Comparison of ENCODE assay signal across 8 cellular contexts in genomic region chr11:9385288-9385902, GRCh38. TPM values are rescaled to one million over a fixed set of nuclear protein-coding genes. Genes with fewer than 3 reads are reported as not detected.
DNase-seq lines count a peak whose midpoint lies in the region; ATAC-seq and TF ChIP-seq lines count a peak whose summit lies in the region.

No MANE protein-coding gene starts in this region.

- no peak overlapping the region for H2AFZ ChIP-seq in H9 (ENCODE audit: low read length)

- H3K27ac Mint-ChIP-seq in H9: peak overlapping the region; percentile 94 to 99 (median 97)

- no peak overlapping the region for H2BK20ac ChIP-seq in H9 (ENCODE audit: low read depth, low read length, poor library complexity, severe bottlenecking)

- no peak overlapping the region for H2BK5ac ChIP-seq in H9 (ENCODE audit: insufficient read length, low read length)

- H3K9me3 ChIP-seq in H9 (ENCODE audit: control insufficient read depth, low read depth, low read length) (no peaks in the 10 kb centered on the region), stomach smooth muscle (ENCODE audit: control insufficient read depth in 2 of 2, low read length in 2 of 2) (no peaks in the 10 kb centered on the region)

- no peaks in the 10 kb centered on the region for H3K27me3 Mint-ChIP-seq in H9 (ENCODE audit: low read depth)

- H2BK120ac ChIP-seq in H9 (ENCODE audit: low read depth, low read length, poor library complexity, severe bottlenecking): no peak overlapping the region

- no peak overlapping the region for H3T11ph ChIP-seq in H9 (ENCODE audit: low read length)

- H3K56ac ChIP-seq in H9 (ENCODE audit: insufficient read length, low read depth, low read length): no peak overlapping the region

- no peaks in the 10 kb centered on the region for H3K23me2 ChIP-seq in H9 (ENCODE audit: insufficient read length, low read depth, low read length, poor library complexity, severe bottlenecking)

- H3K27ac ChIP-seq in H9 (ENCODE audit: insufficient read length, low read depth, low read length) (no peak overlapping the region), stomach smooth muscle (ENCODE audit: low read length) (peak overlapping the region; percentile 93)

- no peak overlapping the region for H2AK5ac ChIP-seq in H9 (ENCODE audit: insufficient read length, low read length)

- peak overlapping the region; percentile 75 for H3K4me2 ChIP-seq in H9 (ENCODE audit: insufficient read depth, insufficient read length, low read length)

- H3K27me3 ChIP-seq in H9 (ENCODE audit: insufficient read depth, low read length): no peaks in the 10 kb centered on the region
- H3K27me3 ChIP-seq in kidney epithelial cell (ENCODE audit: control insufficient read depth, insufficient read depth, low read length): no peaks in the 10 kb centered on the region
- no peaks in the 10 kb centered on the region for H3K27me3 ChIP-seq in stomach smooth muscle (ENCODE audit: control insufficient read depth in 1 of 2, insufficient read depth in 2 of 2, low read length in 2 of 2)

- no peak for TF ChIP-seq CTCF in GM12865 (IDR thresholded peaks at IDR 0.05; ENCODE audit: insufficient read depth, low read depth, low read length, missing control alignments)
- TF ChIP-seq CTCF in H9 (conservative IDR thresholded peaks at IDR 0.05): no peak
- TF ChIP-seq CTCF in astrocyte of the spinal cord (IDR thresholded peaks at IDR 0.05; ENCODE audit: low read depth, low read length): no peak
- no peak for TF ChIP-seq CTCF in kidney epithelial cell (IDR thresholded peaks at IDR 0.05; ENCODE audit: insufficient read depth, low read length, poor library complexity, severe bottlenecking)

- no peak overlapping the region for H4K91ac ChIP-seq in H9 (ENCODE audit: insufficient read length, low read depth, low read length)

- H4K20me1 ChIP-seq in H9 (ENCODE audit: control insufficient read depth, insufficient read depth, insufficient read length): no peaks in the 10 kb centered on the region

- peaks cover 11 to 39% (median 15%) of the 10 kb centered on the region in 3 experiments; a peak in 6 of 7 replicates for H3K36me3 Mint-ChIP-seq in H9 (ENCODE audit: insufficient read depth in 1 of 3, low read depth in 3 of 3)

- in situ Hi-C loops in astrocyte of the spinal cord (cut with HindIII; ENCODE audit: low sequenced_read_pairs): no loop called here

- peaks cover 45% of the 10 kb centered on the region for H3K79me2 ChIP-seq in H9 (ENCODE audit: insufficient read depth, low read length)

- H2BK12ac ChIP-seq in H9 (ENCODE audit: insufficient read length, low read depth, low read length): no peak overlapping the region

- peak; percentile 43 for DNase-seq in GM12865 (ENCODE audit: low read depth)
- DNase-seq in H9: peak; percentile 42
- DNase-seq in NCI-H460 (ENCODE audit: extremely low read depth, low read depth): peak; percentile 16
- DNase-seq in astrocyte of the spinal cord (ENCODE audit: low read depth, low spot score): no peak
- DNase-seq in kidney epithelial cell (ENCODE audit: low read depth): no peak
- DNase-seq in stimulated activated naive CD4-positive, alpha-beta T cell (lab: John Stamatoyannopoulos, UW): no peak

- peak overlapping the region; percentile 98 for H3K14ac ChIP-seq in H9 (ENCODE audit: insufficient read depth, low read length)

- H3K4ac ChIP-seq in H9 (ENCODE audit: low read depth, low read length): no peak overlapping the region

- no peak overlapping the region for H3K23ac ChIP-seq in H9 (ENCODE audit: insufficient read length, low read depth, low read length)

- H3K9me3 Mint-ChIP-seq in H9: peaks cover 2 to 4% of the 10 kb centered on the region in 2 experiments; a peak in 1 of 5 replicates

- H3K4me3 ChIP-seq in GM12865 (ENCODE audit: low read depth, low read length): peak overlapping the region; percentile 82
- peak overlapping the region; percentile 81 for H3K4me3 ChIP-seq in astrocyte of the spinal cord (ENCODE audit: low read depth, low read length)
- peak overlapping the region; percentile 100 for H3K4me3 ChIP-seq in kidney epithelial cell (ENCODE audit: low read depth, low read length)
- H3K4me3 ChIP-seq in stomach smooth muscle (ENCODE audit: low read length in 2 of 2): peak overlapping the region; percentile 93 to 94

- no peak overlapping the region for H4K8ac ChIP-seq in H9 (replicated peaks; ENCODE audit: insufficient read length, low read depth, low read length)

- no peak overlapping the region for H3K18ac ChIP-seq in H9 (ENCODE audit: insufficient read length, low read depth, low read length)

- H2BK15ac ChIP-seq in H9 (ENCODE audit: low read depth, low read length): no peak overlapping the region

- H3K79me1 ChIP-seq in H9 (ENCODE audit: insufficient read depth, low read depth, low read length, poor library complexity, severe bottlenecking): no peaks in the 10 kb centered on the region

- H3K36me3 ChIP-seq in kidney epithelial cell (ENCODE audit: control insufficient read depth, insufficient read depth, low read length) (no peaks in the 10 kb centered on the region), stomach smooth muscle (ENCODE audit: control insufficient read depth in 2 of 2, insufficient read depth in 2 of 2, low read length in 2 of 2) (no peaks in the 10 kb centered on the region)

- ATAC-seq in GM21390 (IDR thresholded peaks at IDR 0.05; ENCODE audit: unreplicated experiment): no peak

- peaks cover 22 to 33% of the 10 kb centered on the region in 2 experiments for H3K4me1 Mint-ChIP-seq in H9

- no peak overlapping the region for H4K5ac ChIP-seq in H9 (ENCODE audit: insufficient read length, low read depth, low read length)

- peak overlapping the region; percentile 96 to 97 for H3K4me3 Mint-ChIP-seq in H9

- H3K9ac ChIP-seq in H9 (ENCODE audit: extremely low read depth, insufficient read length, low read length) (peak overlapping the region; percentile 94), stomach smooth muscle (ENCODE audit: low read length in 2 of 2) (peak overlapping the region; percentile 94 to 95)

- WGBS in H9 (ENCODE audit: extremely low coverage, insufficient read length, low lambda C conversion rate): no CpG with 5 or more reads among the region's 11 CpGs

- H3K4me1 ChIP-seq in H9 (ENCODE audit: insufficient read depth, low read length) (no peaks in the 10 kb centered on the region), stomach smooth muscle (ENCODE audit: control insufficient read depth, insufficient read depth, low read length) (peaks cover 17% of the 10 kb centered on the region)

RNA-seq across cellular contexts. Expression of gene IPO7, which starts 0.9 kb away (rescaled TPM):
- total RNA-seq in H9 (2021) (192 and 205 TPM in 2 replicates), kidney epithelial cell (95.1 and 109 TPM in 2 replicates)
- total RNA-seq in NCI-H460 (2014; rRNA removed; shearing (Covaris generic)): 126 and 141 TPM in 2 replicates
- 96.7 and 149 TPM in 2 replicates for polyA plus RNA-seq in NCI-H460 (2014; cell fraction: nucleus; rRNA removed)

Comparison
In these comparisons a context has a peak if more than half of its experiments do, and no peak if none do; other contexts are left out.
1. DNase-seq: peak in GM12865 (single experiment), H9 (single experiment) and NCI-H460 (single experiment); none in astrocyte of the spinal cord (single experiment), kidney epithelial cell (single experiment) and stimulated activated naive CD4-positive, alpha-beta T cell (0 of 6).
2. Peak in every context shown above with its lines, with median percentiles within 50 percentile points of each other: H3K4me3 ChIP-seq.